In the genomic region with DNA sequence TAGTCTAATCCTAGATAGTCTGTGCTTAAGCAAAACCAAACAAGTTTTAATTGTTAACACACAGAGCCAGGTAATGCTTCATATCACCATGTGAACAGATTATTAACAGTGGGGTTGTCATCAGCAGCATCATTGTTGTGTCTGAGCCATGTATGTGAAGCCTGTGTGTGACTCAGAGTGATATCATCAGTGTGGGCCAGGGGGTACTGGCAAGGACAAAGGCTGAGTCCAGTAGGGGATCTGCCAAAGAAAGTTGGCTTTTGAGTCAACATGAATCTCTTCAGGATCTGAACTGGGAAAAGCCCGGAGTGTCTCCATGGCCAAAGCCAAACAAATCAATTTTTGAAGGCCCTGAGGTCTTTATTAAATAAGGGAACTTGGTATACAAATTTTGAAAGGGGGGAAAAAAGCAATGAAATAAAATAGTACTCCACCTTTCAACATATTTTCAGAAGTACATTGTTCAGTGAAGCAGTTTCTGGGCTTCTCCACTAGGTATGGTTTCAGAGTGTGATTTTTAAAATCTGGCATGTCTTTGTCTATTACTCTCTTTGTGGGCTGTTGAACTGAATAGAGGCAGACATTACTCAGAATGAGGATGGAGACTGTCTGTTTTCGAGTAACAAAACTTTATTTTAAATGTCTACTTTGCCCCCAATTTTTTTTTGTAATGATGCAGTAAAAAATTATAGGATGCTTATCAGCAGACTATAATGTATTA, we compare ENCODE assay signal across 15 cellular contexts.
DNase-seq lines count a peak whose midpoint lies in the region; ATAC-seq and TF ChIP-seq lines count a peak whose summit lies in the region.
"Had no signal": no experiment of that assay in that cellular context is flagged by ENCODE, and none has a peak within 500 bp of the region (broad histone marks: within the 10 kb centered on the region; RNA-seq: fewer than 3 reads in every experiment).

No MANE protein-coding gene starts in this region.

- CTCF ChIA-PET in CD8-positive, alpha-beta T cell (lab: Charles Lee): no interaction called here

- H3K36me3 ChIP-seq in psoas muscle (ENCODE audit: insufficient read depth in 1 of 2, low read depth in 1 of 2): no peaks in the 10 kb centered on the region
- no peaks in the 10 kb centered on the region for H3K36me3 ChIP-seq in CD8-positive, alpha-beta T cell (ENCODE audit: insufficient read depth, low read length)

- H3K36me3 Mint-ChIP-seq in CD8-positive, alpha-beta T cell: no peaks in the 10 kb centered on the region
- H3K36me3 Mint-ChIP-seq: activated naive CD8-positive, alpha-beta T cell treated with anti-CD3 and anti-CD28 coated beads for 36 hours; IgD-negative memory B cell had no signal

- no peaks in the 10 kb centered on the region for H3K4me1 Mint-ChIP-seq in CD8-positive, alpha-beta T cell (ENCODE audit: low read depth)
- H3K4me1 Mint-ChIP-seq: activated naive CD8-positive, alpha-beta T cell treated with anti-CD3 and anti-CD28 coated beads for 36 hours; IgD-negative memory B cell had no signal

- DNase-seq in EL (peak; percentile 83), RKO (ENCODE audit: low spot score) (peak; percentile 62), epithelial cell of proximal tubule (ENCODE audit: low read depth) (peak; percentile 69), psoas muscle (peak in 1 of 2 donors; percentile 11), DMS153 (lab: John Stamatoyannopoulos, UW) (no peak), omental fat pad (ENCODE audit: low spot score) (no peak)
- no peak for DNase-seq in CD8-positive, alpha-beta T cell
- DNase-seq: activated naive CD8-positive, alpha-beta T cell treated with anti-CD3 and anti-CD28 coated beads for 36 hours; dorsolateral prefrontal cortex; H7; hippocampal formation; NCI-H187 had no signal

- peaks cover 5% of the 10 kb centered on the region for H3K9me3 Mint-ChIP-seq in CD8-positive, alpha-beta T cell
- H3K9me3 Mint-ChIP-seq: activated naive CD8-positive, alpha-beta T cell treated with anti-CD3 and anti-CD28 coated beads for 36 hours; T-helper 2 cell treated with Interferon-gamma antibody and Interleukin-4, amounts not matched to agents 5 μg/mL and 100 μg/mL, for 36 hours had no signal

- H3K4me3 ChIP-seq in epithelial cell of proximal tubule (ENCODE audit: low read depth, low read length): no peak overlapping the region
- H3K4me3 ChIP-seq in psoas muscle: no peak overlapping the region
- no peak overlapping the region for H3K4me3 ChIP-seq in CD8-positive, alpha-beta T cell (ENCODE audit: low read depth, low read length)
- H3K4me3 ChIP-seq: dorsolateral prefrontal cortex had no signal

- WGBS in psoas muscle, 3 donors: 40 to 58% (median 41%) methylated on average over 2 of the region's 2 CpGs

- intact Hi-C loops in psoas muscle (cut with DNase I): no loop called here
- intact Hi-C loops in CD8-positive, alpha-beta T cell (cut with DNase I, micrococcal nuclease): no loop called here

- H3K27ac Mint-ChIP-seq in CD8-positive, alpha-beta T cell: no peak overlapping the region
- H3K27ac Mint-ChIP-seq: activated naive CD8-positive, alpha-beta T cell treated with anti-CD3 and anti-CD28 coated beads for 36 hours; IgD-negative memory B cell; T-helper 2 cell treated with Interferon-gamma antibody and Interleukin-4, amounts not matched to agents 5 μg/mL and 100 μg/mL, for 36 hours had no signal

- H3K9me3 ChIP-seq in psoas muscle: no peaks in the 10 kb centered on the region
- no peaks in the 10 kb centered on the region for H3K9me3 ChIP-seq in CD8-positive, alpha-beta T cell (ENCODE audit: low read length)

- H3K27me3 ChIP-seq in psoas muscle (ENCODE audit: insufficient read depth in 3 of 3, low read length in 2 of 3): no peaks in the 10 kb centered on the region
- H3K27me3 ChIP-seq in CD8-positive, alpha-beta T cell (ENCODE audit: insufficient read depth, low read length): no peaks in the 10 kb centered on the region
- H3K27me3 ChIP-seq: dorsolateral prefrontal cortex had no signal

- TF ChIP-seq CTCF in epithelial cell of proximal tubule (conservative IDR thresholded peaks at IDR 0.05; ENCODE audit: low read depth, low read length) (no peak), psoas muscle (IDR thresholded peaks at IDR 0.05) (no peak), omental fat pad (IDR thresholded peaks at IDR 0.05) (no peak)
- TF ChIP-seq CTCF in CD8-positive, alpha-beta T cell (IDR thresholded peaks at IDR 0.05): no peak

- no peak overlapping the region for H3K27ac ChIP-seq in psoas muscle
- H3K27ac ChIP-seq in CD8-positive, alpha-beta T cell (ENCODE audit: low read depth, low read length): no peak overlapping the region
- H3K27ac ChIP-seq: dorsolateral prefrontal cortex had no signal

- H3K4me1 ChIP-seq in psoas muscle: no peaks in the 10 kb centered on the region
- H3K4me1 ChIP-seq in CD8-positive, alpha-beta T cell (ENCODE audit: insufficient read depth, low read length): no peaks in the 10 kb centered on the region

- peak in 3 of 4 donors; percentile 57 to 76 (median 59) for ATAC-seq in psoas muscle
- no peak for ATAC-seq in CD8-positive, alpha-beta T cell
- no peak for ATAC-seq in GM19351 (IDR thresholded peaks at IDR 0.05; ENCODE audit: unreplicated experiment)
- ATAC-seq in omental fat pad (ENCODE audit: low FRiP score): no peak

- POLR2A ChIA-PET in CD8-positive, alpha-beta T cell (lab: Charles Lee): no interaction called here

- H3K27me3 Mint-ChIP-seq in CD8-positive, alpha-beta T cell (ENCODE audit: low read depth): no peaks in the 10 kb centered on the region
- H3K27me3 Mint-ChIP-seq: activated naive CD8-positive, alpha-beta T cell treated with anti-CD3 and anti-CD28 coated beads for 36 hours; IgD-negative memory B cell had no signal

- no peak overlapping the region for H3K4me3 Mint-ChIP-seq in CD8-positive, alpha-beta T cell
- H3K4me3 Mint-ChIP-seq: activated naive CD8-positive, alpha-beta T cell treated with anti-CD3 and anti-CD28 coated beads for 36 hours; IgD-negative memory B cell; T-helper 2 cell treated with Interferon-gamma antibody and Interleukin-4, amounts not matched to agents 5 μg/mL and 100 μg/mL, for 36 hours had no signal

Comparison
In these comparisons a context has a peak if more than half of its experiments do, and no peak if none do; other contexts are left out.
1. DNase-seq: peak in EL (single experiment), RKO (single experiment) and epithelial cell of proximal tubule (single experiment); none in CD8-positive, alpha-beta T cell (0 of 7), DMS153 (single experiment) and omental fat pad (single experiment).
2. ATAC-seq: peak in psoas muscle (3 of 4); none in CD8-positive, alpha-beta T cell (single experiment), GM19351 (single experiment) and omental fat pad (single experiment).